23 cellular contexts compared by ENCODE assay signal in the genomic region with DNA sequence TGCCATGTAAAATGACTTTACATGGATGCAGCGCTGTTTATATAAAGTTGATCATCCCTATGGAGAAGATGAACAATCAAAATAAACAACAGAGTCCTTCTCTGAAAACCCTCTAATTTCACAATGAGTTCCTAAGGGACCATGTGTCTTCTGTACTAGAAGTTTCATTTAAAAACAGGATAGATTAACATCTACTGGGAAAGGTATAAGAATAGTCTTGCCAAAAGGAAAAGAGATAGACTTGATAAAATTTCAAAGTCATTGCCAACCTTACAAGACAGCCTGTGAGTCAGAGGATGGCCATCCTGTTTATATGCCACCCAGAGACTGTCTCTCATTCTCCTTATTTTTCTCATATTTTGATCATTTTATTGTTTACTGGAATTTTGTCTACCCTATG.
DNase-seq lines count a peak whose midpoint lies in the region; TF ChIP-seq lines count a peak whose summit lies in the region.
"Had no signal": no experiment of that assay in that cellular context is flagged by ENCODE, and none has a peak within 500 bp of the region (broad histone marks: within the 10 kb centered on the region; RNA-seq: fewer than 3 reads in every experiment).

No MANE protein-coding gene starts in this region.

- no peaks in the 10 kb centered on the region for H3K9me3 ChIP-seq in SJSA1 (replicated peaks)
- H3K9me3 ChIP-seq: HAP-1 had no signal

- intact Hi-C loops in CD14-positive monocyte (cut with micrococcal nuclease), result loop anchor here in 1 of 2 donors (10.0 kb wide), 1 partner anchor 56 kb away; no protein-coding TSS in a partner anchor
- intact Hi-C loops in activated CD4-positive, alpha-beta T cell treated with anti-CD3 and anti-CD28 coated beads, Interleukin-2, amount 10 ng/mL, durations not matched to agents 24 days and 14 days (cut with micrococcal nuclease), result no loop called here

- no peaks in the 10 kb centered on the region for H3K36me3 ChIP-seq in SJSA1
- H3K36me3 ChIP-seq: HAP-1 had no signal

- no peaks in the 10 kb centered on the region; the same call in 1 of the 2 replicates for H3K27me3 ChIP-seq in SJSA1 (replicated peaks)

- H3K4me3 ChIP-seq in SJSA1, result no peak overlapping the region
- H3K4me3 ChIP-seq: HAP-1, SK-N-MC had no signal

- H3K4me1 ChIP-seq in SJSA1 (replicated peaks), result peaks cover 11% of the 10 kb centered on the region
- H3K4me1 ChIP-seq: HAP-1 had no signal

- DNase-seq in CD14-positive monocyte (ENCODE audit: low spot score), result no peak
- peak; percentile 38 for DNase-seq in HT1080 (ENCODE audit: low read depth)
- peak in 1 of 2 experiments; percentile 10 for DNase-seq in SJSA1 (ENCODE audit: low read depth in 1 of 2, low spot score in 2 of 2)
- DNase-seq in kidney tubule cell (ENCODE audit: low spot score), result peak; percentile 2
- DNase-seq in NCI-H2107 (lab: John Stamatoyannopoulos, UW), result no peak
- DNase-seq in activated CD4-positive, alpha-beta T cell treated with anti-CD3 and anti-CD28 coated beads, Interleukin-2, amount 10 ng/mL, durations not matched to agents 24 days and 14 days, result no peak
- DNase-seq in stimulated activated CD4-positive, alpha-beta T cell treated with anti-CD3 and anti-CD28 coated beads, Interleukin-1b, Interleukin-23, amount 100 ng/mL, for 48 hours, result no peak
- DNase-seq in T-helper 2 cell treated with Interferon-gamma antibody and Interleukin-4, amounts not matched to agents 5 μg/mL and 100 μg/mL, for 36 hours (ENCODE audit: low spot score), result no peak
- DNase-seq: C1 segment of cervical spinal cord; CD8-positive, alpha-beta memory T cell; DMS79 treated with DMSO at 0.1 percent for 48 hours; GOT3; NCI-H1417; NCI-H1694; NCI-H2029 treated with DMSO at 0.1 percent for 48 hours; NCI-H2227 treated with DMSO at 0.1 percent for 48 hours; NCI-H526 treated with DMSO at 0.1 percent for 48 hours; SHP77 treated with DMSO at 0.1 percent for 48 hours; T-helper 17 cell had no signal

- peaks cover 0 to 5% of the 10 kb centered on the region in 2 donors for H3K36me3 Mint-ChIP-seq in CD14-positive monocyte
- H3K36me3 Mint-ChIP-seq in activated CD4-positive, alpha-beta T cell treated with anti-CD3 and anti-CD28 coated beads, Interleukin-2, amount 10 ng/mL, durations not matched to agents 24 days and 14 days (ENCODE audit: low read depth), result no peaks in the 10 kb centered on the region
- no peaks in the 10 kb centered on the region for H3K36me3 Mint-ChIP-seq in T-helper 2 cell treated with Interferon-gamma antibody and Interleukin-4, amounts not matched to agents 5 μg/mL and 100 μg/mL, for 36 hours (ENCODE audit: low read depth)
- H3K36me3 Mint-ChIP-seq: CD8-positive, alpha-beta memory T cell had no signal

- H3K9me3 Mint-ChIP-seq in CD14-positive monocyte, result no peaks in the 10 kb centered on the region
- no peaks in the 10 kb centered on the region for H3K9me3 Mint-ChIP-seq in activated CD4-positive, alpha-beta T cell treated with anti-CD3 and anti-CD28 coated beads, Interleukin-2, amount 10 ng/mL, durations not matched to agents 24 days and 14 days
- H3K9me3 Mint-ChIP-seq in T-helper 2 cell treated with Interferon-gamma antibody and Interleukin-4, amounts not matched to agents 5 μg/mL and 100 μg/mL, for 36 hours, result no peaks in the 10 kb centered on the region
- H3K9me3 Mint-ChIP-seq: IgD-negative memory B cell had no signal

- no peak for TF ChIP-seq CTCF in CD14-positive monocyte (IDR thresholded peaks at IDR 0.05)

- H3K4me1 Mint-ChIP-seq in CD14-positive monocyte, result peaks cover 71% of the 10 kb centered on the region
- no peaks in the 10 kb centered on the region for H3K4me1 Mint-ChIP-seq in activated CD4-positive, alpha-beta T cell treated with anti-CD3 and anti-CD28 coated beads, Interleukin-2, amount 10 ng/mL, durations not matched to agents 24 days and 14 days
- H3K4me1 Mint-ChIP-seq in T-helper 2 cell treated with Interferon-gamma antibody and Interleukin-4, amounts not matched to agents 5 μg/mL and 100 μg/mL, for 36 hours (ENCODE audit: low read depth), result no peaks in the 10 kb centered on the region
- H3K4me1 Mint-ChIP-seq: CD8-positive, alpha-beta memory T cell; T-helper 17 cell had no signal

- no peaks in the 10 kb centered on the region for H3K27me3 Mint-ChIP-seq in CD14-positive monocyte (ENCODE audit: low read depth in 3 of 3)
- no peaks in the 10 kb centered on the region for H3K27me3 Mint-ChIP-seq in activated CD4-positive, alpha-beta T cell treated with anti-CD3 and anti-CD28 coated beads, Interleukin-2, amount 10 ng/mL, durations not matched to agents 24 days and 14 days
- no peaks in the 10 kb centered on the region for H3K27me3 Mint-ChIP-seq in T-helper 2 cell treated with Interferon-gamma antibody and Interleukin-4, amounts not matched to agents 5 μg/mL and 100 μg/mL, for 36 hours (ENCODE audit: low read depth)
- H3K27me3 Mint-ChIP-seq: CD8-positive, alpha-beta memory T cell; IgD-negative memory B cell; T-helper 17 cell had no signal

- H3K27ac ChIP-seq in SJSA1, result peak overlapping the region; percentile 19; the same call in 1 of the 2 replicates
- H3K27ac ChIP-seq: KMS-11, SK-N-MC had no signal

- peak overlapping the region; percentile 4 to 89 (median 24) for H3K27ac Mint-ChIP-seq in CD14-positive monocyte
- H3K27ac Mint-ChIP-seq in activated CD4-positive, alpha-beta T cell treated with anti-CD3 and anti-CD28 coated beads, Interleukin-2, amount 10 ng/mL, durations not matched to agents 24 days and 14 days, result no peak overlapping the region
- no peak overlapping the region for H3K27ac Mint-ChIP-seq in T-helper 2 cell treated with Interferon-gamma antibody and Interleukin-4, amounts not matched to agents 5 μg/mL and 100 μg/mL, for 36 hours
- H3K27ac Mint-ChIP-seq: CD8-positive, alpha-beta memory T cell; IgD-negative memory B cell; T-helper 17 cell had no signal

- H3K4me3 Mint-ChIP-seq in CD14-positive monocyte, result no peak overlapping the region
- no peak overlapping the region for H3K4me3 Mint-ChIP-seq in activated CD4-positive, alpha-beta T cell treated with anti-CD3 and anti-CD28 coated beads, Interleukin-2, amount 10 ng/mL, durations not matched to agents 24 days and 14 days
- no peak overlapping the region for H3K4me3 Mint-ChIP-seq in T-helper 2 cell treated with Interferon-gamma antibody and Interleukin-4, amounts not matched to agents 5 μg/mL and 100 μg/mL, for 36 hours
- H3K4me3 Mint-ChIP-seq: CD8-positive, alpha-beta memory T cell; IgD-negative memory B cell; T-helper 17 cell had no signal

Comparison
In these comparisons a context has a peak if more than half of its experiments do, and no peak if none do; other contexts are left out.
1. DNase-seq: peak in HT1080 (single experiment) and kidney tubule cell (single experiment); none in CD14-positive monocyte (single experiment), NCI-H2107 (single experiment), activated CD4-positive, alpha-beta T cell treated with anti-CD3 and anti-CD28 coated beads, Interleukin-2, amount 10 ng/mL, durations not matched to agents 24 days and 14 days (single experiment), stimulated activated CD4-positive, alpha-beta T cell treated with anti-CD3 and anti-CD28 coated beads, Interleukin-1b, Interleukin-23, amount 100 ng/mL, for 48 hours (single experiment) and T-helper 2 cell treated with Interferon-gamma antibody and Interleukin-4, amounts not matched to agents 5 μg/mL and 100 μg/mL, for 36 hours (single experiment).
2. H3K27ac Mint-ChIP-seq: peak in CD14-positive monocyte (7 of 7); none in activated CD4-positive, alpha-beta T cell treated with anti-CD3 and anti-CD28 coated beads, Interleukin-2, amount 10 ng/mL, durations not matched to agents 24 days and 14 days (single experiment) and T-helper 2 cell treated with Interferon-gamma antibody and Interleukin-4, amounts not matched to agents 5 μg/mL and 100 μg/mL, for 36 hours (single experiment).